18 cellular contexts compared by ENCODE assay signal in genomic region chr7:90459888-90460287, GRCh38. TPM values are rescaled to one million over a fixed set of nuclear protein-coding genes. Genes with fewer than 3 reads are reported as not detected.
A peak's percentile ranks its signal among the peaks of the same experiment; 100 is the strongest.
DNase-seq lines count a peak whose midpoint lies in the region; TF ChIP-seq lines count a peak whose summit lies in the region.
"Had no signal": no experiment of that assay in that cellular context is flagged by ENCODE, and none has a peak within 500 bp of the region (broad histone marks: within the 10 kb centered on the region; RNA-seq: fewer than 3 reads in every experiment).

No MANE protein-coding gene starts in this region.

- H3K9me3 Mint-ChIP-seq in progenitor cell of endocrine pancreas (ENCODE audit: low read depth): peaks cover 14% of the 10 kb centered on the region

- peaks cover 10% of the 10 kb centered on the region for H3K27me3 Mint-ChIP-seq in progenitor cell of endocrine pancreas

- H3K4me3 Mint-ChIP-seq in progenitor cell of endocrine pancreas (ENCODE audit: low read depth): no peak overlapping the region
- H3K4me3 Mint-ChIP-seq: activated CD4-positive, alpha-beta T cell treated with anti-CD3 and anti-CD28 coated beads, Interleukin-2, amount 10 ng/mL, durations not matched to agents 24 days and 14 days had no signal

- DNase-seq in NCI-H2171 treated with DMSO at 0.1 percent for 48 hours (lab: John Stamatoyannopoulos, UW): peak; percentile 7
- no peak for DNase-seq in NCI-H2171 (lab: John Stamatoyannopoulos, UW)
- peak; percentile 26 for DNase-seq in LoVo (ENCODE audit: low spot score)
- peak; percentile 22 to 26 for DNase-seq in cardiac fibroblast (ENCODE audit: low read depth in 2 of 2)
- no peak for DNase-seq in progenitor cell of endocrine pancreas (ENCODE audit: low spot score, unreplicated experiment)
- no peak for DNase-seq in activated T-cell treated with anti-CD3 and anti-CD28 coated beads, Interleukin-2, amount 50 U/mL, for 48 hours
- DNase-seq in OCI-M2 (lab: John Stamatoyannopoulos, UW; ENCODE audit: unreplicated experiment): no peak
- no peak for DNase-seq in GM19240 (ENCODE audit: insufficient read length, low spot score)
- DNase-seq: activated CD4-positive, alpha-beta T cell treated with anti-CD3 and anti-CD28 coated beads, Interleukin-2, amount 10 ng/mL, durations not matched to agents 24 days and 14 days; activated T-cell treated with anti-CD3 and anti-CD28 coated beads, Interleukin-2, amount 50 U/mL, for 1 hour; adrenal gland; foreskin melanocyte; NCI-H446; RPMI8226; stimulated activated CD4-positive, alpha-beta T cell treated with anti-CD3 and anti-CD28 coated beads, Interleukin-15, amount 100 ng/mL, for 24 hours; T1000; thyroid gland had no signal

- peaks cover 7% of the 10 kb centered on the region for H3K4me1 Mint-ChIP-seq in progenitor cell of endocrine pancreas (ENCODE audit: low read depth)

- no peak overlapping the region for H3K27ac Mint-ChIP-seq in progenitor cell of endocrine pancreas
- H3K27ac Mint-ChIP-seq: activated CD4-positive, alpha-beta T cell treated with anti-CD3 and anti-CD28 coated beads, Interleukin-2, amount 10 ng/mL, durations not matched to agents 24 days and 14 days had no signal

- no peak overlapping the region for H3K4me3 ChIP-seq in cardiac fibroblast (replicated peaks in 1 of 2; ENCODE audit: low read depth in 2 of 2, low read length in 2 of 2)
- H3K4me3 ChIP-seq: adrenal gland, thyroid gland had no signal

- peaks cover 1% of the 10 kb centered on the region for H3K36me3 Mint-ChIP-seq in progenitor cell of endocrine pancreas (ENCODE audit: insufficient read depth)

- TF ChIP-seq CTCF in cardiac fibroblast (IDR thresholded peaks at IDR 0.05; ENCODE audit: low read depth, low read length) (peak; percentile 39), progenitor cell of endocrine pancreas (IDR thresholded peaks at IDR 0.05; ENCODE audit: unreplicated experiment) (peak; percentile 23)

RNA-seq across cellular contexts. Expression of gene PTTG1IP2, which starts 9.6 kb away (rescaled TPM):
- not detected in 2 replicates for total RNA-seq in progenitor cell of endocrine pancreas
- total RNA-seq: activated CD4-positive, alpha-beta T cell treated with anti-CD3 and anti-CD28 coated beads, Interleukin-2, amount 10 ng/mL, durations not matched to agents 24 days and 14 days; adrenal gland; dermis microvascular lymphatic vessel endothelial cell; thyroid gland had no signal

RNA-seq across cellular contexts. Expression of gene CLDN12, which starts 56.6 kb away (rescaled TPM):
- 48.9 and 56.6 TPM in 2 replicates for total RNA-seq in progenitor cell of endocrine pancreas

Comparison
In these comparisons a context has a peak if more than half of its experiments do, and no peak if none do; other contexts are left out.
1. DNase-seq: peak in NCI-H2171 treated with DMSO at 0.1 percent for 48 hours (single experiment), LoVo (single experiment) and cardiac fibroblast (2 of 2); none in NCI-H2171 (single experiment), progenitor cell of endocrine pancreas (single experiment), activated T-cell treated with anti-CD3 and anti-CD28 coated beads, Interleukin-2, amount 50 U/mL, for 48 hours (0 of 2), OCI-M2 (single experiment) and GM19240 (single experiment).